9 cellular contexts compared by ENCODE assay signal in genomic region chr14:100540141-100540925, GRCh38. TPM values are rescaled to one million over a fixed set of nuclear protein-coding genes. Genes with fewer than 3 reads are reported as not detected.
DNase-seq lines count a peak whose midpoint lies in the region; ATAC-seq and TF ChIP-seq lines count a peak whose summit lies in the region.
"Had no signal": no experiment of that assay in that cellular context is flagged by ENCODE, and none has a peak within 500 bp of the region (broad histone marks: within the 10 kb centered on the region; RNA-seq: fewer than 3 reads in every experiment).

No MANE protein-coding gene starts in this region.

- peak; percentile 31 for TF ChIP-seq CTCF in GM12873 (IDR thresholded peaks at IDR 0.05; ENCODE audit: insufficient read depth, low read depth, low read length, missing control alignments)
- TF ChIP-seq CTCF in fibroblast of villous mesenchyme (IDR thresholded peaks at IDR 0.05; ENCODE audit: insufficient read depth, low read depth, low read length): peak; percentile 37

- intact Hi-C loops in posterior vena cava (cut with DNase I): no loop called here

- DNase-seq in OCI-M1 (lab: John Stamatoyannopoulos, UW): peak; percentile 15
- DNase-seq in fibroblast of villous mesenchyme (ENCODE audit: low read depth): no peak
- DNase-seq in posterior vena cava (ENCODE audit: low spot score): peak; percentile 63
- DNase-seq in SW 1271 (lab: John Stamatoyannopoulos, UW): no peak
- no peak for DNase-seq in NCI-H128 (lab: John Stamatoyannopoulos, UW; ENCODE audit: unreplicated experiment)
- DNase-seq: GOT3, KG1 had no signal

- ATAC-seq in GM21423 (IDR thresholded peaks at IDR 0.05; ENCODE audit: unreplicated experiment): no peak

- no peak overlapping the region for H3K4me3 ChIP-seq in fibroblast of villous mesenchyme (ENCODE audit: low read depth, low read length)

RNA-seq across cellular contexts. Expression of gene BEGAIN, which starts 46.9 kb away (rescaled TPM):
- not detected in 2 replicates for total RNA-seq in fibroblast of villous mesenchyme
- 1 to 10 TPM in 1 of 2 donors, under 1 TPM in 1; 0.56 to 1.2 TPM for total RNA-seq in posterior vena cava

Comparison
In these comparisons a context has a peak if more than half of its experiments do, and no peak if none do; other contexts are left out.
1. DNase-seq: peak in OCI-M1 (single experiment) and posterior vena cava (single experiment); none in fibroblast of villous mesenchyme (single experiment), SW 1271 (0 of 2) and NCI-H128 (single experiment).